In the genomic region with DNA sequence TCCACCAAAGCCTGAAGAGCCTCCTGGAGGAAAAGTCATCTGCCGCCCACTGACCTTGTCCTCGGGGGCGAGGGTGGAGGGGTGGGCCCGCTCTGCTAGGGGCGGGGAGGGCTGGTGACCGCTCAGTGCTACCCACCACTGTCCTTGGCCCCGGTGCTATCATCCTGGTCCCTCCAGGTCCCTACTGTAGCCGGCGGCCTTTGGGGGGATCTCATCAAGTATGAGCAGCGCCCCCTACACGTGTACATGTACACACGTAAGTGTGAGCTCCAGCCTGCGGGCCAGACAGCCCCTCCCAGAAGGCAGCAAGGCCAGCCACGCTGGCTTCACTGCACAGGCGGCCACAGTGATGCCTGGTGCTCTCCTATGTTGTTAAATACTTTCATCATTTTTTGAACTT, we compare ENCODE assay signal across 14 cellular contexts. TPM values are rescaled to one million over a fixed set of nuclear protein-coding genes. Genes with fewer than 3 reads are reported as not detected.
A peak's percentile ranks its signal among the peaks of the same experiment; 100 is the strongest.
DNase-seq lines count a peak whose midpoint lies in the region; ATAC-seq and TF ChIP-seq lines count a peak whose summit lies in the region.
"Had no signal": no experiment of that assay in that cellular context is flagged by ENCODE, and none has a peak within 500 bp of the region (broad histone marks: within the 10 kb centered on the region; RNA-seq: fewer than 3 reads in every experiment).

No MANE protein-coding gene starts in this region.

- H3K9me3 ChIP-seq in Karpas-422 (ENCODE audit: low read length) (no peaks in the 10 kb centered on the region), thyroid gland (no peaks in the 10 kb centered on the region)
- H3K9me3 ChIP-seq: Peyer's patch had no signal

- no peaks in the 10 kb centered on the region for H3K27me3 ChIP-seq in Karpas-422 (ENCODE audit: low read length)
- no peaks in the 10 kb centered on the region for H3K27me3 ChIP-seq in thyroid gland
- H3K27me3 ChIP-seq: Peyer's patch had no signal

- TF ChIP-seq POLR2A in thyroid gland (IDR thresholded peaks at IDR 0.05) = no peak

- H3K4me1 ChIP-seq in Karpas-422 (ENCODE audit: low read length) = no peaks in the 10 kb centered on the region
- no peaks in the 10 kb centered on the region for H3K4me1 ChIP-seq in thyroid gland
- H3K4me1 ChIP-seq: Peyer's patch had no signal

- no peak overlapping the region for H3K4me2 ChIP-seq in Karpas-422 (ENCODE audit: low read depth, low read length, poor library complexity, severe bottlenecking)

- no peaks in the 10 kb centered on the region for H3K9me2 ChIP-seq in Karpas-422 (replicated peaks; ENCODE audit: insufficient read depth, low read length)

- no peaks in the 10 kb centered on the region for H3K36me3 ChIP-seq in Karpas-422 (ENCODE audit: insufficient read depth, low read length)
- H3K36me3 ChIP-seq in thyroid gland = peaks cover 24 to 32% of the 10 kb centered on the region in 2 donors

- intact Hi-C loops in left colon (cut with DNase I, micrococcal nuclease) (no loop called here), thyroid gland (cut with DNase I) (no loop called here)

- TF ChIP-seq CTCF in GM10248 (IDR thresholded peaks at IDR 0.05; ENCODE audit: control extremely low read depth, extremely low read depth, low read depth, missing control alignments) = peak; percentile 27
- 0 out of 2 replicates have a peak, but pooled peaks have one; percentile 4 for TF ChIP-seq CTCF in WI38 (IDR thresholded peaks at IDR 0.05; ENCODE audit: low read depth, low read length)
- no peak for TF ChIP-seq CTCF in thyroid gland (IDR thresholded peaks at IDR 0.05)

- ATAC-seq in left colon = peak; percentile 13
- no peak for ATAC-seq in HG02759 (IDR thresholded peaks at IDR 0.05; ENCODE audit: unreplicated experiment)

- H3K27ac ChIP-seq in Karpas-422 (ENCODE audit: low read length) (no peak overlapping the region), thyroid gland (no peak overlapping the region)
- H3K27ac ChIP-seq: Peyer's patch had no signal

- 78 to 82% methylated on average over 15 of the region's 15 CpGs for WGBS in thyroid gland, 2 donors

- H4K20me1 ChIP-seq in Karpas-422 (ENCODE audit: insufficient read depth, low read depth, low read length) = no peaks in the 10 kb centered on the region

- CTCF ChIA-PET in GM10248 (lab: Yijun Ruan, JAX) = interaction anchor here (1.3 to 2.0 kb wide), 3 partner anchors 8 to 59 kb away, joined by 4 to 6 read pairs (median 4); no protein-coding TSS in a partner anchor

- POLR2A ChIA-PET in GM10248 (lab: Yijun Ruan, JAX) = no interaction called here

- no peaks in the 10 kb centered on the region for H3K79me2 ChIP-seq in Karpas-422 (ENCODE audit: low read length)

- no peak overlapping the region for H3K9ac ChIP-seq in Karpas-422 (ENCODE audit: low read length)

- H3K4me3 ChIP-seq in Karpas-422 (ENCODE audit: low read length) (no peak overlapping the region), WI38 (ENCODE audit: low read depth, low read length) (no peak overlapping the region), thyroid gland (replicated peaks in 1 of 3) (no peak overlapping the region)
- H3K4me3 ChIP-seq: Peyer's patch had no signal

- DNase-seq in GM10248 (ENCODE audit: extremely low spot score) (no peak), Karpas-422 (peak; percentile 74), left colon (peak in 1 of 2 donors; percentile 24), NCI-H1436 (lab: John Stamatoyannopoulos, UW) (no peak), thyroid gland (no peak), NCI-H2171 treated with DMSO at 0.1 percent for 48 hours (lab: John Stamatoyannopoulos, UW) (no peak)
- DNase-seq: CD8-positive, alpha-beta memory T cell; hippocampal formation; NCI-H345; nephron progenitor cell; Peyer's patch had no signal

- H2AFZ ChIP-seq in Karpas-422 (ENCODE audit: low read length) = no peak overlapping the region

RNA-seq across cellular contexts. Expression of a gene that starts 19.6 kb away (rescaled TPM):
- total RNA-seq in Karpas-422 (2014; rRNA removed; shearing (Covaris generic); ENCODE audit: low replicate concordance) = 0.37 and 0.87 TPM in 2 replicates
- total RNA-seq in left colon = 10 to 100 TPM; 31.3 to 51.0 TPM
- 10 to 100 TPM; 16.7 to 23.8 (median 21.4) TPM for total RNA-seq in thyroid gland

RNA-seq across cellular contexts. Expression of a gene that starts 36.7 kb away (rescaled TPM):
- not detected in 2 replicates for total RNA-seq in Karpas-422 (2014; rRNA removed; shearing (Covaris generic); ENCODE audit: low replicate concordance)
- total RNA-seq in left colon (under 1 TPM in 1 of 2 donors, not detected in 1; 0.28 TPM), thyroid gland (1 to 10 TPM in 1 of 4 donors, under 1 TPM in 1, not detected in 2; 0.29 to 1.2 TPM)
- total RNA-seq: endothelial cell of umbilical vein had no signal

Comparison
In these comparisons a context has a peak if more than half of its experiments do, and no peak if none do; other contexts are left out.
1. CTCF ChIP-seq: peak in GM10248 (single experiment) and WI38 (single experiment); none in thyroid gland (0 of 6).